31 cellular contexts compared by ENCODE assay signal in the genomic region with DNA sequence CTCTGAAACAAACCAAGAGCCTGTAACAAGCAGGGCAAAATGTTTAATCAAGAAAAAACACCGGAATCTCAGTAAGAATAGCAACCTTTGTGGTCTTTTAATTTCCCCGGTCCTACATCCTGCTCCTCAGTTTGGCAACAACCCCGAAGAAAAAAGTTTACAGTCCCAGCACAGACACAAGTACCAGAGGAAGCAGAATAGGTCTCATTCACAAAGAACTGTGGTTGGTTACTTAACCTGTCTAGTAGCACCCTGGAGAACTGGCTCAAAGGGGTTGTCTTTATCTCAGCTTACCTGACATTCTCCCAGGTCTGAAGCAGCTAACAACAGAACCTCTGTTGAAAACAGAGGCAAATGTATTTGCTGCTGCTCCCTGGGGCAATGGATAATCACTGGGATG.
"Had no signal": no experiment of that assay in that cellular context is flagged by ENCODE, and none has a peak within 500 bp of the region (broad histone marks: within the 10 kb centered on the region; RNA-seq: fewer than 3 reads in every experiment).

No MANE protein-coding gene starts in this region.

- H3K4me3 Mint-ChIP-seq: activated CD4-positive, alpha-beta T cell treated with anti-CD3 and anti-CD28 coated beads, Interleukin-2, amount 10 ng/mL, durations not matched to agents 7 days and 5 days; activated CD8-positive, alpha-beta T cell treated with anti-CD3 and anti-CD28 coated beads for 36 hours; activated naive CD4-positive, alpha-beta T cell treated with anti-CD3 and anti-CD28 coated beads, Interleukin-2, amount 50 U/mL, for 24 hours; activated naive CD8-positive, alpha-beta T cell treated with anti-CD3 and anti-CD28 coated beads, Interleukin-2, amount 50 U/mL, for 24 hours; central memory CD8-positive, alpha-beta T cell; dendritic cell treated with granulocyte-macrophage colony-stimulating factor and Interleukin-4, amounts not matched to agents 40 ng/mL and 50 ng/mL, for 4 days; mesothelial cell of epicardium; naive B cell; neural crest cell; stimulated activated memory B cell treated with anti-CD40 and anti-IgM and Interleukin-4, amounts not matched to agents 10 μg/mL and 1 μg/mL and 100 μg/mL, for 72 hours; stimulated activated naive CD8-positive, alpha-beta T cell treated with anti-CD3 and anti-CD28 coated beads, Interleukin-15, amount 100 ng/mL, for 72 hours; type B pancreatic cell had no signal

- H3K4me1 Mint-ChIP-seq: activated CD4-positive, alpha-beta T cell treated with anti-CD3 and anti-CD28 coated beads, Interleukin-2, amount 10 ng/mL, durations not matched to agents 7 days and 5 days; activated naive CD4-positive, alpha-beta T cell treated with anti-CD3 and anti-CD28 coated beads, Interleukin-2, amount 50 U/mL, for 24 hours; activated naive CD8-positive, alpha-beta T cell treated with anti-CD3 and anti-CD28 coated beads, Interleukin-2, amount 50 U/mL, for 24 hours; central memory CD8-positive, alpha-beta T cell; mesothelial cell of epicardium; naive B cell; neural crest cell; stimulated activated memory B cell treated with anti-CD40 and anti-IgM and Interleukin-4, amounts not matched to agents 10 μg/mL and 1 μg/mL and 100 μg/mL, for 72 hours; stimulated activated naive CD8-positive, alpha-beta T cell treated with anti-CD3 and anti-CD28 coated beads, Interleukin-15, amount 100 ng/mL, for 72 hours had no signal

- H3K36me3 Mint-ChIP-seq: mesothelial cell of epicardium; naive B cell; stimulated activated memory B cell treated with anti-CD40 and anti-IgM and Interleukin-4, amounts not matched to agents 10 μg/mL and 1 μg/mL and 100 μg/mL, for 72 hours; type B pancreatic cell had no signal

- H3K27me3 ChIP-seq: right atrium auricular region, uterus had no signal

- DNase-seq: activated CD4-positive, alpha-beta T cell treated with anti-CD3 and anti-CD28 coated beads, Interleukin-2, amount 10 ng/mL, durations not matched to agents 7 days and 5 days; activated CD4-positive, CD25-positive, alpha-beta regulatory T cell treated with anti-CD3 and anti-CD28 coated beads, Interleukin-2, amount 50 U/mL, for 72 hours; activated CD8-positive, alpha-beta T cell treated with anti-CD3 and anti-CD28 coated beads for 36 hours; activated naive CD8-positive, alpha-beta T cell treated with anti-CD3 and anti-CD28 coated beads, Interleukin-2, amount 50 U/mL, for 24 hours; activated T-cell treated with anti-CD3 and anti-CD28 coated beads, Interleukin-2, amount 50 U/mL, for 48 hours; esophagus squamous epithelium; foreskin melanocyte; heart right ventricle; left cardiac atrium; left ventricle myocardium superior; naive B cell; occipital lobe; stimulated activated CD4-positive, alpha-beta T cell treated with anti-CD3 and anti-CD28 coated beads, Interleukin-1b, Interleukin-23, amount 100 ng/mL, for 48 hours; stimulated activated CD4-positive, alpha-beta T cell treated with anti-CD3 and anti-CD28 coated beads, Interleukin-4, amount 100 ng/mL, for 4 hours; stimulated activated CD8-positive, alpha-beta memory T cell treated with anti-CD3 and anti-CD28 coated beads, Interleukin-4, amount 100 ng/mL, for 48 hours; stimulated activated naive CD8-positive, alpha-beta T cell treated with anti-CD3 and anti-CD28 coated beads, Interleukin-15, amount 100 ng/mL, for 72 hours; substantia nigra; T1000; uterus had no signal

- H3K36me3 ChIP-seq: esophagus squamous epithelium, heart right ventricle, right atrium auricular region, uterus had no signal

- H3K9me3 ChIP-seq: uterus had no signal

- H3K4me1 ChIP-seq: esophagus squamous epithelium, heart right ventricle, parathyroid adenoma, right atrium auricular region, uterus had no signal

- H3K9ac ChIP-seq: parathyroid adenoma had no signal

- H3K4me3 ChIP-seq: esophagus squamous epithelium, heart right ventricle, right atrium auricular region, smooth muscle cell, uterus had no signal

- ATAC-seq: activated CD8-positive, alpha-beta T cell treated with anti-CD3 and anti-CD28 coated beads for 36 hours; activated naive CD8-positive, alpha-beta T cell treated with anti-CD3 and anti-CD28 coated beads, Interleukin-2, amount 50 U/mL, for 24 hours; heart right ventricle; left cardiac atrium; left ventricle myocardium superior; stimulated activated memory B cell treated with anti-CD40 and anti-IgM and Interleukin-4, amounts not matched to agents 10 μg/mL and 1 μg/mL and 100 μg/mL, for 72 hours; stimulated activated naive CD8-positive, alpha-beta T cell treated with anti-CD3 and anti-CD28 coated beads, Interleukin-15, amount 100 ng/mL, for 72 hours had no signal

- H3K27ac Mint-ChIP-seq: activated CD4-positive, alpha-beta T cell treated with anti-CD3 and anti-CD28 coated beads, Interleukin-2, amount 10 ng/mL, durations not matched to agents 7 days and 5 days; activated CD8-positive, alpha-beta T cell treated with anti-CD3 and anti-CD28 coated beads for 36 hours; activated naive CD4-positive, alpha-beta T cell treated with anti-CD3 and anti-CD28 coated beads, Interleukin-2, amount 50 U/mL, for 24 hours; activated naive CD8-positive, alpha-beta T cell treated with anti-CD3 and anti-CD28 coated beads, Interleukin-2, amount 50 U/mL, for 24 hours; activated T-helper 2 cell treated with anti-CD3 and anti-CD28 coated beads, Interferon-gamma antibody, Interleukin-2, Interleukin-4, amounts not matched to agents 10 μg/mL and 5 μg/mL and 100 μg/mL, durations not matched to agents 14 hours and 24 hours and 36 hours; dendritic cell treated with granulocyte-macrophage colony-stimulating factor and Interleukin-4, amounts not matched to agents 40 ng/mL and 50 ng/mL, for 4 days; mesothelial cell of epicardium; naive B cell; stimulated activated memory B cell treated with anti-CD40 and anti-IgM and Interleukin-4, amounts not matched to agents 10 μg/mL and 1 μg/mL and 100 μg/mL, for 72 hours; stimulated activated naive CD8-positive, alpha-beta T cell treated with anti-CD3 and anti-CD28 coated beads, Interleukin-15, amount 100 ng/mL, for 72 hours; type B pancreatic cell had no signal

- H3K9me3 Mint-ChIP-seq: central memory CD8-positive, alpha-beta T cell; type B pancreatic cell had no signal

- H3K27ac ChIP-seq: epithelial cell of prostate, esophagus squamous epithelium, heart right ventricle, parathyroid adenoma, right atrium auricular region, uterus had no signal

- H3K27me3 Mint-ChIP-seq: activated CD4-positive, alpha-beta T cell treated with anti-CD3 and anti-CD28 coated beads, Interleukin-2, amount 10 ng/mL, durations not matched to agents 7 days and 5 days; dendritic cell treated with granulocyte-macrophage colony-stimulating factor and Interleukin-4, amounts not matched to agents 40 ng/mL and 50 ng/mL, for 4 days; naive B cell; stimulated activated memory B cell treated with anti-CD40 and anti-IgM and Interleukin-4, amounts not matched to agents 10 μg/mL and 1 μg/mL and 100 μg/mL, for 72 hours; stimulated activated naive CD8-positive, alpha-beta T cell treated with anti-CD3 and anti-CD28 coated beads, Interleukin-15, amount 100 ng/mL, for 72 hours; type B pancreatic cell had no signal
